ENCODE assay signal across 7 cellular contexts in genomic region chr13:52208384-52208783, GRCh38. TPM values are rescaled to one million over a fixed set of nuclear protein-coding genes. Genes with fewer than 3 reads are reported as not detected.
DNase-seq lines count a peak whose midpoint lies in the region; ATAC-seq, FAIRE-seq and TF ChIP-seq lines count a peak whose summit lies in the region.
"Not testable (repeated sequence)": the region's sequence is repeated elsewhere in the genome, so short reads cannot be mapped to it uniquely, and the experiment has no call there.

No MANE protein-coding gene starts in this region.

- H3K79me2 ChIP-seq in astrocyte (ENCODE audit: insufficient read depth, low read length); endothelial cell of umbilical vein (ENCODE audit: control insufficient read depth, insufficient read depth, low read length): not testable (repeated sequence)

- FAIRE-seq in astrocyte (lab: Jason Lieb, UNC) = not testable (repeated sequence)
- peak; percentile 83 for FAIRE-seq in endothelial cell of umbilical vein (lab: Jason Lieb, UNC)

- intact Hi-C loops in activated CD4-positive, alpha-beta T cell treated with anti-CD3 and anti-CD28 coated beads for 36 hours (cut with DNase I, micrococcal nuclease); sciatic nerve (cut with DNase I): not testable (repeated sequence)
- intact Hi-C loops in endothelial cell of umbilical vein (cut with micrococcal nuclease) = loop anchor here (10.0 kb wide), 1 partner anchor 754 kb away; the partner anchor contains the start of gene INTS6

- H3K9ac ChIP-seq in astrocyte (ENCODE audit: low read length); endothelial cell of umbilical vein (replicated peaks; ENCODE audit: extremely low read depth, insufficient read depth, low read length): not testable (repeated sequence)

- not testable (repeated sequence) for BruUV-seq in endothelial cell of umbilical vein (replicated peaks; lab: Mats Ljungman, UMichigan)

- not testable (repeated sequence) for H3K4me3 ChIP-seq in astrocyte (ENCODE audit: insufficient read depth, low read depth, low read length); endothelial cell of umbilical vein (replicated peaks in 1 of 3; ENCODE audit: insufficient read depth in 1 of 3, low read depth in 1 of 3, low read length in 3 of 3)

- H2AFZ ChIP-seq in astrocyte (ENCODE audit: low read depth, low read length); endothelial cell of umbilical vein (ENCODE audit: low read depth, low read length): not testable (repeated sequence)

- POLR2A ChIA-PET in activated CD4-positive, alpha-beta T cell treated with anti-CD3 and anti-CD28 coated beads for 36 hours (lab: Charles Lee); endothelial cell of umbilical vein (lab: Charles Lee): not testable (repeated sequence)

- H3K9me3 ChIP-seq in astrocyte (ENCODE audit: insufficient read depth, low read depth, low read length); endothelial cell of umbilical vein (replicated peaks; ENCODE audit: control insufficient read depth, insufficient read depth, low read length): not testable (repeated sequence)

- TF ChIP-seq CTCF in astrocyte (IDR thresholded peaks at IDR 0.05; ENCODE audit: insufficient read depth, low read depth, low read length); endothelial cell of umbilical vein (IDR thresholded peaks at IDR 0.05; ENCODE audit: extremely low read depth in 1 of 2, insufficient read depth in 1 of 2, low read depth in 1 of 2, low read length in 2 of 2): not testable (repeated sequence)

- H3K27ac ChIP-seq in astrocyte (ENCODE audit: low read depth, low read length); endothelial cell of umbilical vein (ENCODE audit: insufficient read depth, low read depth, low read length): not testable (repeated sequence)

- H4K20me1 ChIP-seq in astrocyte (ENCODE audit: insufficient read depth, low read length); endothelial cell of umbilical vein (replicated peaks; ENCODE audit: control insufficient read depth, extremely low read depth, insufficient read depth, low read length): not testable (repeated sequence)

- not testable (repeated sequence) for H3K9me1 ChIP-seq in endothelial cell of umbilical vein (replicated peaks; ENCODE audit: control insufficient read depth, extremely low read depth, insufficient read depth, low read length)

- not testable (repeated sequence) for H3K36me3 ChIP-seq in astrocyte (ENCODE audit: insufficient read depth, low read length); endothelial cell of umbilical vein (ENCODE audit: control insufficient read depth in 2 of 2, extremely low read depth in 1 of 2, insufficient read depth in 2 of 2, low read length in 2 of 2)

- H3K27me3 Mint-ChIP-seq in activated CD4-positive, alpha-beta T cell treated with anti-CD3 and anti-CD28 coated beads for 36 hours; activated T-cell treated with anti-CD3 and anti-CD28 coated beads, Interleukin-2, amount 50 U/mL, for 72 hours (ENCODE audit: low read depth); astrocyte (ENCODE audit: low read depth, unreplicated experiment); stimulated activated naive B cell treated with anti-CD40 and anti-IgM and Interleukin-4, amounts not matched to agents 10 μg/mL and 1 μg/mL and 100 μg/mL, for 72 hours; stimulated activated naive CD8-positive, alpha-beta T cell treated with anti-CD3 and anti-CD28 coated beads, Interleukin-15, amount 100 ng/mL, for 72 hours: not testable (repeated sequence)

- H3K4me3 Mint-ChIP-seq in activated CD4-positive, alpha-beta T cell treated with anti-CD3 and anti-CD28 coated beads for 36 hours; activated T-cell treated with anti-CD3 and anti-CD28 coated beads, Interleukin-2, amount 50 U/mL, for 72 hours; stimulated activated naive CD8-positive, alpha-beta T cell treated with anti-CD3 and anti-CD28 coated beads, Interleukin-15, amount 100 ng/mL, for 72 hours: not testable (repeated sequence)
- H3K4me3 Mint-ChIP-seq in astrocyte (ENCODE audit: unreplicated experiment) = peak overlapping the region; percentile 2
- peak overlapping the region in 1 of 2 donors; percentile 11 for H3K4me3 Mint-ChIP-seq in stimulated activated naive B cell treated with anti-CD40 and anti-IgM and Interleukin-4, amounts not matched to agents 10 μg/mL and 1 μg/mL and 100 μg/mL, for 72 hours

- CTCF ChIA-PET in activated CD4-positive, alpha-beta T cell treated with anti-CD3 and anti-CD28 coated beads for 36 hours (lab: Charles Lee); endothelial cell of umbilical vein (lab: Charles Lee): not testable (repeated sequence)

- not testable (repeated sequence) for TF ChIP-seq POLR2A in endothelial cell of umbilical vein (IDR thresholded peaks at IDR 0.05; ENCODE audit: low read depth, low read length)

- ATAC-seq in activated CD4-positive, alpha-beta T cell treated with anti-CD3 and anti-CD28 coated beads for 36 hours = peak; percentile 42
- peak; percentile 45 to 54 for ATAC-seq in activated T-cell treated with anti-CD3 and anti-CD28 coated beads, Interleukin-2, amount 50 U/mL, for 72 hours (replicated peaks in 1 of 2)
- ATAC-seq in sciatic nerve = peak; percentile 44
- ATAC-seq in stimulated activated naive B cell treated with anti-CD40 and anti-IgM and Interleukin-4, amounts not matched to agents 10 μg/mL and 1 μg/mL and 100 μg/mL, for 72 hours (replicated peaks) = peak; percentile 88 to 89
- peak; percentile 19 for ATAC-seq in stimulated activated naive CD8-positive, alpha-beta T cell treated with anti-CD3 and anti-CD28 coated beads, Interleukin-15, amount 100 ng/mL, for 72 hours

- H3K4me1 ChIP-seq in astrocyte (ENCODE audit: insufficient read depth, low read length); endothelial cell of umbilical vein (ENCODE audit: control insufficient read depth, extremely low read depth, insufficient read depth, low read length): not testable (repeated sequence)

- not testable (repeated sequence) for H3K4me2 ChIP-seq in astrocyte (ENCODE audit: low read length); endothelial cell of umbilical vein (ENCODE audit: insufficient read depth, low read length)

- DNase-seq in activated CD4-positive, alpha-beta T cell treated with anti-CD3 and anti-CD28 coated beads for 36 hours; activated T-cell treated with anti-CD3 and anti-CD28 coated beads, Interleukin-2, amount 50 U/mL, for 72 hours; astrocyte (ENCODE audit: low read depth); endothelial cell of umbilical vein (ENCODE audit: low read depth, low spot score); sciatic nerve (ENCODE audit: low spot score); stimulated activated naive B cell treated with anti-CD40 and anti-IgM and Interleukin-4, amounts not matched to agents 10 μg/mL and 1 μg/mL and 100 μg/mL, for 72 hours; stimulated activated naive CD8-positive, alpha-beta T cell treated with anti-CD3 and anti-CD28 coated beads, Interleukin-15, amount 100 ng/mL, for 72 hours: not testable (repeated sequence)

- not testable (repeated sequence) for H3K36me3 Mint-ChIP-seq in activated CD4-positive, alpha-beta T cell treated with anti-CD3 and anti-CD28 coated beads for 36 hours (ENCODE audit: low read depth); activated T-cell treated with anti-CD3 and anti-CD28 coated beads, Interleukin-2, amount 50 U/mL, for 72 hours (ENCODE audit: insufficient read depth in 2 of 2); astrocyte (ENCODE audit: low read depth, unreplicated experiment); stimulated activated naive B cell treated with anti-CD40 and anti-IgM and Interleukin-4, amounts not matched to agents 10 μg/mL and 1 μg/mL and 100 μg/mL, for 72 hours

- H3K27ac Mint-ChIP-seq in activated CD4-positive, alpha-beta T cell treated with anti-CD3 and anti-CD28 coated beads for 36 hours; activated T-cell treated with anti-CD3 and anti-CD28 coated beads, Interleukin-2, amount 50 U/mL, for 72 hours; astrocyte (ENCODE audit: unreplicated experiment); stimulated activated naive B cell treated with anti-CD40 and anti-IgM and Interleukin-4, amounts not matched to agents 10 μg/mL and 1 μg/mL and 100 μg/mL, for 72 hours; stimulated activated naive CD8-positive, alpha-beta T cell treated with anti-CD3 and anti-CD28 coated beads, Interleukin-15, amount 100 ng/mL, for 72 hours: not testable (repeated sequence)

- not testable (repeated sequence) for H3K4me1 Mint-ChIP-seq in activated CD4-positive, alpha-beta T cell treated with anti-CD3 and anti-CD28 coated beads for 36 hours; activated T-cell treated with anti-CD3 and anti-CD28 coated beads, Interleukin-2, amount 50 U/mL, for 72 hours (ENCODE audit: low read depth); stimulated activated naive B cell treated with anti-CD40 and anti-IgM and Interleukin-4, amounts not matched to agents 10 μg/mL and 1 μg/mL and 100 μg/mL, for 72 hours; stimulated activated naive CD8-positive, alpha-beta T cell treated with anti-CD3 and anti-CD28 coated beads, Interleukin-15, amount 100 ng/mL, for 72 hours
- H3K4me1 Mint-ChIP-seq in astrocyte (ENCODE audit: low read depth, unreplicated experiment) = peaks cover 20% of the 10 kb centered on the region

- H3K27me3 ChIP-seq in astrocyte (ENCODE audit: insufficient read depth, low read length); endothelial cell of umbilical vein (ENCODE audit: control insufficient read depth in 2 of 2, insufficient read depth in 2 of 2, low read length in 2 of 2): not testable (repeated sequence)

- dilution Hi-C loops in endothelial cell of umbilical vein (cut with MboI; ENCODE audit: extremely low pct_ligation_motif_present, low sequenced_read_pairs) = not testable (repeated sequence)

- not testable (repeated sequence) for H3K9me3 Mint-ChIP-seq in activated CD4-positive, alpha-beta T cell treated with anti-CD3 and anti-CD28 coated beads for 36 hours (ENCODE audit: low read depth); activated T-cell treated with anti-CD3 and anti-CD28 coated beads, Interleukin-2, amount 50 U/mL, for 72 hours; astrocyte (ENCODE audit: unreplicated experiment); stimulated activated naive B cell treated with anti-CD40 and anti-IgM and Interleukin-4, amounts not matched to agents 10 μg/mL and 1 μg/mL and 100 μg/mL, for 72 hours; stimulated activated naive CD8-positive, alpha-beta T cell treated with anti-CD3 and anti-CD28 coated beads, Interleukin-15, amount 100 ng/mL, for 72 hours

RNA-seq across cellular contexts. Expression of gene NEK3, which starts 49.0 kb away (rescaled TPM):
- total RNA-seq in activated CD4-positive, alpha-beta T cell treated with anti-CD3 and anti-CD28 coated beads for 36 hours = 10 to 100 TPM; 10.5 to 12.0 TPM
- 10 to 100 TPM; 14.4 to 14.9 TPM for total RNA-seq in activated T-cell treated with anti-CD3 and anti-CD28 coated beads, Interleukin-2, amount 50 U/mL, for 72 hours
- total RNA-seq in astrocyte = 13.9 and 15.3 TPM in 2 replicates
- 13.8 and 23.5 TPM in 2 replicates for total RNA-seq in endothelial cell of umbilical vein
- polyA plus RNA-seq in endothelial cell of umbilical vein = 8.3 and 10.3 TPM in 2 replicates
- polyA plus RNA-seq in endothelial cell of umbilical vein (2011; cell fraction: cytosol; rRNA removed) = 7.7 and 10.4 TPM in 2 replicates
- polyA plus RNA-seq in endothelial cell of umbilical vein (2011; cell fraction: nucleus; rRNA removed) = 39.0 and 44.9 TPM in 2 replicates
- polyA plus RNA-seq in endothelial cell of umbilical vein (2012) = 14.8 and 17.8 TPM in 2 replicates
- polyA minus RNA-seq in endothelial cell of umbilical vein = 5.5 and 9.4 TPM in 2 replicates
- 3.7 TPM for polyA minus RNA-seq in endothelial cell of umbilical vein (2011; cell fraction: cytosol; rRNA and poly(A)+ RNA removed)
- 7.9 and 9.1 TPM in 2 replicates for polyA minus RNA-seq in endothelial cell of umbilical vein (2011; cell fraction: nucleus; rRNA and poly(A)+ RNA removed)
- 28.2 TPM for total RNA-seq in sciatic nerve

Comparison
In these comparisons a context has a peak if more than half of its experiments do, and no peak if none do; other contexts are left out.
1. ATAC-seq: peak in every context shown above with its lines; median percentile 88 in stimulated activated naive B cell treated with anti-CD40 and anti-IgM and Interleukin-4, amounts not matched to agents 10 μg/mL and 1 μg/mL and 100 μg/mL, for 72 hours; 50 in activated T-cell treated with anti-CD3 and anti-CD28 coated beads, Interleukin-2, amount 50 U/mL, for 72 hours; 44 in sciatic nerve; 42 in activated CD4-positive, alpha-beta T cell treated with anti-CD3 and anti-CD28 coated beads for 36 hours; 19 in stimulated activated naive CD8-positive, alpha-beta T cell treated with anti-CD3 and anti-CD28 coated beads, Interleukin-15, amount 100 ng/mL, for 72 hours.